ENCODE assay signal across 8 cellular contexts in the genomic region with DNA sequence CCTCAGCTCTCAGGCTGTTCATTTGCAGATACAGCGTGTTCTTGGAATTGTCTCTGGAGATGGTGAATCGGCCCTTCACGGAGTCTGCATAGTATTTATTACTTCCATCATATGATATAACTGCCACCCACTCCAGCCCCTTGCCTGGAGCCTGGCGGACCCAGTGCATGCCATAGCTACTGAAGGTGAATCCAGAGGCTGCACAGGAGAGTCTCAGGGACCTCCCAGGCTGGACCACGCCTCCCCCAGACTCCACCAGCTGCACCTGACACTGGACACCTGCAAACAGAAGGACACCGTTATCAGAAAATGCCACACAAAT.
A peak's percentile ranks its signal among the peaks of the same experiment; 100 is the strongest.
DNase-seq lines count a peak whose midpoint lies in the region; ATAC-seq and TF ChIP-seq lines count a peak whose summit lies in the region.
"Not testable (repeated sequence)": the region's sequence is repeated elsewhere in the genome, so short reads cannot be mapped to it uniquely, and the experiment has no call there.

No MANE protein-coding gene starts in this region.

- CTCF ChIA-PET in activated B cell treated with CpG ODN at 0.5 μM for 24 hours (lab: Charles Lee): not testable (repeated sequence)

- H3K36me3 Mint-ChIP-seq in activated B cell treated with CpG ODN at 0.5 μM for 24 hours (ENCODE audit: low read depth); activated naive CD8-positive, alpha-beta T cell; memory B cell; stimulated activated naive B cell treated with anti-CD40 and anti-IgM and Interleukin-4, amounts not matched to agents 10 μg/mL and 1 μg/mL and 100 μg/mL, for 72 hours: not testable (repeated sequence)

- H4K20me1 ChIP-seq in BLaER1 treated with 17β-estradiol and CSF1 and Interleukin-3, amounts not matched to agents 10 nM and 100 nM; OCI-LY1 (ENCODE audit: insufficient read depth, low read length): not testable (repeated sequence)

- H3K4me2 ChIP-seq in BLaER1 treated with 17β-estradiol and CSF1 and Interleukin-3, amounts not matched to agents 10 nM and 100 nM: peak overlapping the region; percentile 67 to 92 (median 80)
- peak overlapping the region; percentile 48; the same call in 1 of the 2 replicates for H3K4me2 ChIP-seq in OCI-LY1 (ENCODE audit: low read length)

- not testable (repeated sequence) for H3K9me3 ChIP-seq in BLaER1 treated with 17β-estradiol and CSF1 and Interleukin-3, amounts not matched to agents 10 nM and 100 nM (replicated peaks in 1 of 11); OCI-LY1 (ENCODE audit: low read length)

- H3K36me3 ChIP-seq in BLaER1 treated with 17β-estradiol and CSF1 and Interleukin-3, amounts not matched to agents 10 nM and 100 nM; OCI-LY1 (ENCODE audit: insufficient read depth, low read length): not testable (repeated sequence)

- peak overlapping the region; percentile 50 for H3K27ac Mint-ChIP-seq in activated B cell treated with CpG ODN at 0.5 μM for 24 hours
- H3K27ac Mint-ChIP-seq in activated naive CD8-positive, alpha-beta T cell: peak overlapping the region; percentile 46
- H3K27ac Mint-ChIP-seq in memory B cell; stimulated activated naive B cell treated with anti-CD40 and anti-IgM and Interleukin-4, amounts not matched to agents 10 μg/mL and 1 μg/mL and 100 μg/mL, for 72 hours: not testable (repeated sequence)

- peak overlapping the region in 7 of 10 experiments; percentile 47 to 63 (median 55); a peak in 12 of 20 replicates for H3K4me3 ChIP-seq in BLaER1 treated with 17β-estradiol and CSF1 and Interleukin-3, amounts not matched to agents 10 nM and 100 nM
- peak overlapping the region; percentile 45; the same call in 1 of the 2 replicates for H3K4me3 ChIP-seq in GM08714 (ENCODE audit: low read length)
- peak overlapping the region; percentile 43 for H3K4me3 ChIP-seq in OCI-LY1 (ENCODE audit: low read depth, low read length, poor library complexity, severe bottlenecking)

- H3F3A ChIP-seq in OCI-LY1 (ENCODE audit: insufficient read depth, low read length): not testable (repeated sequence)

- not testable (repeated sequence) for H3K27me3 ChIP-seq in BLaER1 treated with 17β-estradiol and CSF1 and Interleukin-3, amounts not matched to agents 10 nM and 100 nM; OCI-LY1 (ENCODE audit: insufficient read depth, low read length)

- H3K9me3 Mint-ChIP-seq in activated B cell treated with CpG ODN at 0.5 μM for 24 hours; activated naive CD8-positive, alpha-beta T cell (ENCODE audit: low read depth); memory B cell; stimulated activated naive B cell treated with anti-CD40 and anti-IgM and Interleukin-4, amounts not matched to agents 10 μg/mL and 1 μg/mL and 100 μg/mL, for 72 hours: not testable (repeated sequence)

- TF ChIP-seq CTCF in OCI-LY1 (IDR thresholded peaks at IDR 0.05; ENCODE audit: low read length); activated B cell treated with CpG ODN at 0.5 μM for 24 hours (IDR thresholded peaks at IDR 0.05): not testable (repeated sequence)

- not testable (repeated sequence) for DNase-seq in activated B cell treated with CpG ODN at 0.5 μM for 24 hours; memory B cell (ENCODE audit: low spot score in 2 of 2); stimulated activated naive B cell treated with anti-CD40 and anti-IgM and Interleukin-4, amounts not matched to agents 10 μg/mL and 1 μg/mL and 100 μg/mL, for 72 hours

- H3K27ac ChIP-seq in BLaER1 treated with 17β-estradiol and CSF1 and Interleukin-3, amounts not matched to agents 10 nM and 100 nM: peak overlapping the region in 7 of 11 experiments; percentile 46 to 91 (median 86); a peak in 13 of 22 replicates
- not testable (repeated sequence) for H3K27ac ChIP-seq in OCI-LY1 (ENCODE audit: low read depth, low read length, poor library complexity, severe bottlenecking)

- H3K9me2 ChIP-seq in OCI-LY1 (ENCODE audit: low read depth, low read length): not testable (repeated sequence)

- H2AFZ ChIP-seq in OCI-LY1 (ENCODE audit: low read length): not testable (repeated sequence)

- H3K4me1 ChIP-seq in BLaER1 treated with 17β-estradiol and CSF1 and Interleukin-3, amounts not matched to agents 10 nM and 100 nM: peaks cover 0 to 54% (median 39%) of the 10 kb centered on the region in 10 experiments; a peak in 17 of 20 replicates
- H3K4me1 ChIP-seq in OCI-LY1 (ENCODE audit: insufficient read depth, low read length, severe bottlenecking): not testable (repeated sequence)

- peak overlapping the region; percentile 53 for H3K4me3 Mint-ChIP-seq in activated B cell treated with CpG ODN at 0.5 μM for 24 hours
- H3K4me3 Mint-ChIP-seq in activated naive CD8-positive, alpha-beta T cell: not testable (repeated sequence)
- peak overlapping the region; percentile 63 for H3K4me3 Mint-ChIP-seq in memory B cell
- peak overlapping the region; percentile 21 to 48 for H3K4me3 Mint-ChIP-seq in stimulated activated naive B cell treated with anti-CD40 and anti-IgM and Interleukin-4, amounts not matched to agents 10 μg/mL and 1 μg/mL and 100 μg/mL, for 72 hours

- ATAC-seq in HG03432 (IDR thresholded peaks at IDR 0.05; ENCODE audit: unreplicated experiment) (peak; percentile 29), activated B cell treated with CpG ODN at 0.5 μM for 24 hours (ENCODE audit: low read depth) (peak; percentile 20), memory B cell (ENCODE audit: low read depth) (peak; percentile 8)
- peak; percentile 45 to 52 for ATAC-seq in stimulated activated naive B cell treated with anti-CD40 and anti-IgM and Interleukin-4, amounts not matched to agents 10 μg/mL and 1 μg/mL and 100 μg/mL, for 72 hours (replicated peaks)

- peak overlapping the region in 7 of 11 experiments; percentile 30 to 83 (median 76); a peak in 14 of 22 replicates for H3K9ac ChIP-seq in BLaER1 treated with 17β-estradiol and CSF1 and Interleukin-3, amounts not matched to agents 10 nM and 100 nM
- not testable (repeated sequence) for H3K9ac ChIP-seq in OCI-LY1 (ENCODE audit: low read length)

- peaks cover 10% of the 10 kb centered on the region for H3K4me1 Mint-ChIP-seq in activated B cell treated with CpG ODN at 0.5 μM for 24 hours
- H3K4me1 Mint-ChIP-seq in activated naive CD8-positive, alpha-beta T cell (ENCODE audit: low read depth); memory B cell; stimulated activated naive B cell treated with anti-CD40 and anti-IgM and Interleukin-4, amounts not matched to agents 10 μg/mL and 1 μg/mL and 100 μg/mL, for 72 hours: not testable (repeated sequence)

- intact Hi-C loops in activated B cell treated with CpG ODN at 0.5 μM for 24 hours (cut with micrococcal nuclease): not testable (repeated sequence)

- H3K79me2 ChIP-seq in OCI-LY1 (ENCODE audit: insufficient read depth, low read length): not testable (repeated sequence)

- H3K27me3 Mint-ChIP-seq in activated B cell treated with CpG ODN at 0.5 μM for 24 hours; activated naive CD8-positive, alpha-beta T cell; memory B cell; stimulated activated naive B cell treated with anti-CD40 and anti-IgM and Interleukin-4, amounts not matched to agents 10 μg/mL and 1 μg/mL and 100 μg/mL, for 72 hours: not testable (repeated sequence)

- POLR2A ChIA-PET in activated B cell treated with CpG ODN at 0.5 μM for 24 hours (lab: Charles Lee): not testable (repeated sequence)
